ENCODE assay signal across 26 cellular contexts in genomic region chr13:51318015-51318414, GRCh38. TPM values are rescaled to one million over a fixed set of nuclear protein-coding genes. Genes with fewer than 3 reads are reported as not detected.
"Had no signal": no experiment of that assay in that cellular context is flagged by ENCODE, and none has a peak within 500 bp of the region (broad histone marks: within the 10 kb centered on the region; RNA-seq: fewer than 3 reads in every experiment).

No MANE protein-coding gene starts in this region.

- H3K27ac ChIP-seq: body of pancreas had no signal

- H3K9me3 ChIP-seq: body of pancreas had no signal

- H3K9me3 Mint-ChIP-seq: activated naive CD4-positive, alpha-beta T cell treated with anti-CD3 and anti-CD28 coated beads, Interleukin-2, amount 50 U/mL, for 24 hours; central memory CD8-positive, alpha-beta T cell; T-helper 1 cell treated with Interleukin-12 subunit alpha and Interleukin-12 subunit beta and Interleukin-4 antibody, amounts not matched to agents 30 μg/mL and 1 μg/mL, for 36 hours; WTC11 had no signal

- H3K4me3 ChIP-seq: body of pancreas, K562 had no signal

- H3K4me1 ChIP-seq: body of pancreas had no signal

- H3K4me1 Mint-ChIP-seq: activated naive CD4-positive, alpha-beta T cell treated with anti-CD3 and anti-CD28 coated beads, Interleukin-2, amount 50 U/mL, for 24 hours; central memory CD8-positive, alpha-beta T cell had no signal

- FAIRE-seq: K562, RCC 7860 had no signal

- H3K4me3 Mint-ChIP-seq: activated CD8-positive, alpha-beta T cell treated with anti-CD3 and anti-CD28 coated beads, Interleukin-2, amount 10 ng/mL, durations not matched to agents 7 days and 5 days; activated naive CD4-positive, alpha-beta T cell treated with anti-CD3 and anti-CD28 coated beads, Interleukin-2, amount 50 U/mL, for 24 hours; central memory CD8-positive, alpha-beta T cell; T-helper 1 cell treated with Interleukin-12 subunit alpha and Interleukin-12 subunit beta and Interleukin-4 antibody, amounts not matched to agents 30 μg/mL and 1 μg/mL, for 36 hours; WTC11 had no signal

- DNase-seq: activated CD4-positive, alpha-beta T cell treated with anti-CD3 and anti-CD28 coated beads for 48 hours; activated CD4-positive, alpha-beta T cell treated with anti-CD3 and anti-CD28 coated beads, Interleukin-2, amount 50 U/mL, for 4 hours; activated CD4-positive, CD25-positive, alpha-beta regulatory T cell treated with anti-CD3 and anti-CD28 coated beads, Interleukin-2, amount 50 U/mL, for 72 hours; activated CD8-positive, alpha-beta memory T cell treated with anti-CD3 and anti-CD28 coated beads, Interleukin-2, amount 50 U/mL, for 48 hours; activated CD8-positive, alpha-beta T cell treated with anti-CD3 and anti-CD28 coated beads, Interleukin-2, amount 10 ng/mL, durations not matched to agents 7 days and 5 days; activated effector memory CD4-positive, alpha-beta T cell treated with Interleukin-2 at 50 U/mL for 16 hours; activated naive CD4-positive, alpha-beta T cell; activated T-cell treated with anti-CD3 and anti-CD28 coated beads, Interleukin-2, amount 50 U/mL, for 1 hour; aorta; body of pancreas; NCI-H1092; NCI-H1417; NCI-H1930; NCI-H510A treated with DMSO at 0.1 percent for 48 hours; NCI-H69; NK-92 treated with Interleukin-12 subunit alpha and Interleukin-12 subunit beta, amount 100 ng/mL, for 24 hours; SHP77 treated with DMSO at 0.1 percent for 48 hours had no signal

- ATAC-seq: activated CD8-positive, alpha-beta T cell treated with anti-CD3 and anti-CD28 coated beads, Interleukin-2, amount 10 ng/mL, durations not matched to agents 7 days and 5 days; body of pancreas; K562; WTC11 had no signal

- H3K27me3 Mint-ChIP-seq: activated naive CD4-positive, alpha-beta T cell treated with anti-CD3 and anti-CD28 coated beads, Interleukin-2, amount 50 U/mL, for 24 hours; central memory CD8-positive, alpha-beta T cell had no signal

- H3K27me3 ChIP-seq: body of pancreas had no signal

- H3K36me3 Mint-ChIP-seq: activated naive CD4-positive, alpha-beta T cell treated with anti-CD3 and anti-CD28 coated beads, Interleukin-2, amount 50 U/mL, for 24 hours; WTC11 had no signal

- H3K27ac Mint-ChIP-seq: activated CD8-positive, alpha-beta T cell treated with anti-CD3 and anti-CD28 coated beads, Interleukin-2, amount 10 ng/mL, durations not matched to agents 7 days and 5 days; activated naive CD4-positive, alpha-beta T cell treated with anti-CD3 and anti-CD28 coated beads, Interleukin-2, amount 50 U/mL, for 24 hours; T-helper 1 cell treated with Interleukin-12 subunit alpha and Interleukin-12 subunit beta and Interleukin-4 antibody, amounts not matched to agents 30 μg/mL and 1 μg/mL, for 36 hours; WTC11 had no signal

RNA-seq across cellular contexts. Expression of gene SERPINE3, which starts 21.5 kb away (rescaled TPM):
- total RNA-seq: activated CD8-positive, alpha-beta T cell treated with anti-CD3 and anti-CD28 coated beads, Interleukin-2, amount 10 ng/mL, durations not matched to agents 7 days and 5 days; aorta; body of pancreas; K562; LHCN-M2; MCF 10A; SK-MEL-5 had no signal
